Comparison of ENCODE assay signal across 28 cellular contexts in the genomic region with DNA sequence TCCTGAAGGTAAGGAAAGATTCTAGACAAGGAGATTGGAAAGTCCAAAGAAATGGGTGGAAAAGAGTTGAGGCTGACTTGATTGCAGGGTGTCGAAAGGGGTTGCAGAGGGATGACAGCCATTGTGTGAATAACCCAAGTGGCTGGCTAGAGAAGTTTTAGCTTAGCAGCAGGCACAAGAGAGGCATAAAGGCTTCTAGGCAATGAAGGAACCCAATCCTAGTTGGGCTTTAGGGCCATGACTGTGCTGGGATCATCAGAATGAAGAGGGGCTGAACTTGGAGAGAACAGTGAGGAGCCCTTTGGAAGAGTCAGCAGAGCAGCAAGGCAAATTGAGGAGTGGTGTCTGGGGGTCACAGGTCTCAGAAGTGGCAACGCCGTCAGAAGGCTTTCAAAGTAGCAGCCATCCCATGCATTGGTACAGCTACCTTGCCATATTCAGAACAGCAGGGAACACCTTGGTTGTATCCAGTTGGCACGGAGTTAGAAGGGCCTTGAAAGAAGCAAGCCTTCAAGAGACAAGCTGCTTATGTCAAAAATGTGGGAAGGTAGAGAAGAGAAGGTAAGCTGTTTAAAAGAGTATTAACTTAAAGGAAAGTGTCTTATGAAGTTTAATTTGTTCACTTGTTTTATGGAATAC.
"Had no signal": no experiment of that assay in that cellular context is flagged by ENCODE, and none has a peak within 500 bp of the region (broad histone marks: within the 10 kb centered on the region; RNA-seq: fewer than 3 reads in every experiment).

No MANE protein-coding gene starts in this region.

- H3K27ac Mint-ChIP-seq: dendritic cell treated with granulocyte-macrophage colony-stimulating factor and Interleukin-4, amounts not matched to agents 40 ng/mL and 50 ng/mL, for 4 days; effector memory CD8-positive, alpha-beta T cell; endodermal cell had no signal

- H3K9me3 ChIP-seq: colonic mucosa, esophagus muscularis mucosa, esophagus squamous epithelium, gastrocnemius medialis, gastroesophageal sphincter, heart left ventricle, heart right ventricle had no signal

- H3K27me3 ChIP-seq: colonic mucosa, esophagus muscularis mucosa, esophagus squamous epithelium, foreskin keratinocyte, gastrocnemius medialis, gastroesophageal sphincter, heart left ventricle, heart right ventricle had no signal

- DNase-seq: colonic mucosa; cortex of kidney; dermis blood vessel endothelial cell; dorsolateral prefrontal cortex; effector CD4-positive, alpha-beta T cell; effector CD8-positive, alpha-beta T cell; effector memory CD4-positive, alpha-beta T cell; effector memory CD8-positive, alpha-beta T cell; endodermal cell; erythroblast; esophagus squamous epithelium; foreskin fibroblast; foreskin melanocyte; gastrocnemius medialis; glutamatergic neuron; head of caudate nucleus; heart left ventricle; heart right ventricle had no signal

- H3K4me3 ChIP-seq: colonic mucosa, coronary artery, dorsolateral prefrontal cortex, esophagus muscularis mucosa, esophagus squamous epithelium, gastrocnemius medialis, gastroesophageal sphincter, heart left ventricle, heart right ventricle had no signal

- FAIRE-seq: colon, endometrium, endothelial cell of umbilical vein had no signal

- H3K4me3 Mint-ChIP-seq: dendritic cell treated with granulocyte-macrophage colony-stimulating factor and Interleukin-4, amounts not matched to agents 40 ng/mL and 50 ng/mL, for 4 days; effector memory CD8-positive, alpha-beta T cell; endodermal cell had no signal

- H3K4me1 ChIP-seq: colonic mucosa, esophagus squamous epithelium, foreskin keratinocyte, gastrocnemius medialis, heart left ventricle, heart right ventricle had no signal

- H3K36me3 ChIP-seq: colonic mucosa, gastrocnemius medialis, gastroesophageal sphincter, heart left ventricle, heart right ventricle had no signal

- H3K27me3 Mint-ChIP-seq: dendritic cell treated with granulocyte-macrophage colony-stimulating factor and Interleukin-4, amounts not matched to agents 40 ng/mL and 50 ng/mL, for 4 days had no signal

- ATAC-seq: effector memory CD8-positive, alpha-beta T cell; esophagus mucosa; foreskin keratinocyte; gastrocnemius medialis; gastroesophageal sphincter; heart left ventricle; heart right ventricle had no signal

- H3K27ac ChIP-seq: colonic mucosa, coronary artery, dorsolateral prefrontal cortex, epithelial cell of prostate, esophagus muscularis mucosa, esophagus squamous epithelium, foreskin keratinocyte, gastrocnemius medialis, gastroesophageal sphincter, heart left ventricle, heart right ventricle had no signal

- H3K9me3 Mint-ChIP-seq: dendritic cell treated with granulocyte-macrophage colony-stimulating factor and Interleukin-4, amounts not matched to agents 40 ng/mL and 50 ng/mL, for 4 days; effector memory CD8-positive, alpha-beta T cell had no signal
